Comparison of ENCODE assay signal across 27 cellular contexts in genomic region chr4:143549924-143550323, GRCh38.
"Had no signal": no experiment of that assay in that cellular context is flagged by ENCODE, and none has a peak within 500 bp of the region (broad histone marks: within the 10 kb centered on the region; RNA-seq: fewer than 3 reads in every experiment).

No MANE protein-coding gene starts in this region.

- H3K27me3 Mint-ChIP-seq: stimulated activated memory B cell treated with anti-CD40 and anti-IgM and Interleukin-4, amounts not matched to agents 10 μg/mL and 1 μg/mL and 100 μg/mL, for 72 hours; stimulated activated naive CD8-positive, alpha-beta T cell treated with anti-CD3 and anti-CD28 coated beads, Interleukin-15, Interleukin-2, amounts not matched to agents 100 ng/mL and 50 ng/mL, for 24 hours had no signal

- H2AFZ ChIP-seq: neural progenitor cell, parathyroid adenoma had no signal

- H3K27ac Mint-ChIP-seq: neural progenitor cell; stimulated activated memory B cell treated with anti-CD40 and anti-IgM and Interleukin-4, amounts not matched to agents 10 μg/mL and 1 μg/mL and 100 μg/mL, for 72 hours; stimulated activated naive CD8-positive, alpha-beta T cell treated with anti-CD3 and anti-CD28 coated beads, Interleukin-15, Interleukin-2, amounts not matched to agents 100 ng/mL and 50 ng/mL, for 24 hours had no signal

- H3K27ac ChIP-seq: left lung, lower lobe of right lung, neural progenitor cell, neutrophil, parathyroid adenoma, right atrium auricular region, right lobe of liver, suprapubic skin, thoracic aorta, tibial artery, upper lobe of right lung had no signal

- H3K9ac ChIP-seq: neural progenitor cell, parathyroid adenoma had no signal

- H3K79me2 ChIP-seq: parathyroid adenoma had no signal

- H3K4me3 ChIP-seq: left lung, lower lobe of right lung, neural progenitor cell, right atrium auricular region, right lobe of liver, smooth muscle cell, suprapubic skin, thoracic aorta, tibial artery, upper lobe of right lung had no signal

- H3K4me2 ChIP-seq: neural progenitor cell, smooth muscle cell had no signal

- H3K4me1 Mint-ChIP-seq: nephron progenitor cell, neural progenitor cell had no signal

- DNase-seq: hippocampal formation; kidney; left colon; left lung; lower lobe of right lung; mammary epithelial cell; mesenchymal stem cell; natural killer cell; nephron progenitor cell; occipital lobe; right lobe of liver; stimulated activated CD4-positive, alpha-beta T cell treated with anti-CD3 and anti-CD28 coated beads, Interleukin-1b, Interleukin-23, amount 100 ng/mL, for 48 hours; stimulated activated CD4-positive, alpha-beta T cell treated with anti-CD3 and anti-CD28 coated beads, Interleukin-2, amount 100 ng/mL, for 48 hours; stimulated activated CD4-positive, alpha-beta T cell treated with anti-CD3 and anti-CD28 coated beads, Interleukin-4, amount 100 ng/mL, for 4 hours; stimulated activated CD8-positive, alpha-beta memory T cell treated with anti-CD3 and anti-CD28 coated beads, Interleukin-4, amount 100 ng/mL, for 48 hours; tibial artery; trophoblast cell; upper lobe of right lung had no signal

- H3K9me3 ChIP-seq: left lung, lower lobe of right lung, neutrophil, right atrium auricular region, right lobe of liver, suprapubic skin, thoracic aorta, tibial artery, upper lobe of right lung had no signal

- H3K9me3 Mint-ChIP-seq: natural killer cell; nephron progenitor cell; neural progenitor cell; stimulated activated memory B cell treated with anti-CD40 and anti-IgM and Interleukin-4, amounts not matched to agents 10 μg/mL and 1 μg/mL and 100 μg/mL, for 72 hours; stimulated activated naive CD8-positive, alpha-beta T cell treated with anti-CD3 and anti-CD28 coated beads, Interleukin-15, Interleukin-2, amounts not matched to agents 100 ng/mL and 50 ng/mL, for 24 hours had no signal

- H3K4me1 ChIP-seq: left lung, lower lobe of right lung, neural progenitor cell, parathyroid adenoma, right atrium auricular region, suprapubic skin, upper lobe of right lung had no signal

- H3K27me3 ChIP-seq: left lung, neural progenitor cell, neutrophil, right atrium auricular region, right lobe of liver, suprapubic skin, tibial artery, upper lobe of right lung had no signal

- ATAC-seq: left colon; left lung; lower lobe of right lung; natural killer cell; stimulated activated memory B cell treated with anti-CD40 and anti-IgM and Interleukin-4, amounts not matched to agents 10 μg/mL and 1 μg/mL and 100 μg/mL, for 72 hours; upper lobe of right lung had no signal

- H3K4me3 Mint-ChIP-seq: natural killer cell; nephron progenitor cell; neural progenitor cell; stimulated activated memory B cell treated with anti-CD40 and anti-IgM and Interleukin-4, amounts not matched to agents 10 μg/mL and 1 μg/mL and 100 μg/mL, for 72 hours; stimulated activated naive CD8-positive, alpha-beta T cell treated with anti-CD3 and anti-CD28 coated beads, Interleukin-15, Interleukin-2, amounts not matched to agents 100 ng/mL and 50 ng/mL, for 24 hours had no signal
